Comparison of ENCODE assay signal across 9 cellular contexts in the genomic region with DNA sequence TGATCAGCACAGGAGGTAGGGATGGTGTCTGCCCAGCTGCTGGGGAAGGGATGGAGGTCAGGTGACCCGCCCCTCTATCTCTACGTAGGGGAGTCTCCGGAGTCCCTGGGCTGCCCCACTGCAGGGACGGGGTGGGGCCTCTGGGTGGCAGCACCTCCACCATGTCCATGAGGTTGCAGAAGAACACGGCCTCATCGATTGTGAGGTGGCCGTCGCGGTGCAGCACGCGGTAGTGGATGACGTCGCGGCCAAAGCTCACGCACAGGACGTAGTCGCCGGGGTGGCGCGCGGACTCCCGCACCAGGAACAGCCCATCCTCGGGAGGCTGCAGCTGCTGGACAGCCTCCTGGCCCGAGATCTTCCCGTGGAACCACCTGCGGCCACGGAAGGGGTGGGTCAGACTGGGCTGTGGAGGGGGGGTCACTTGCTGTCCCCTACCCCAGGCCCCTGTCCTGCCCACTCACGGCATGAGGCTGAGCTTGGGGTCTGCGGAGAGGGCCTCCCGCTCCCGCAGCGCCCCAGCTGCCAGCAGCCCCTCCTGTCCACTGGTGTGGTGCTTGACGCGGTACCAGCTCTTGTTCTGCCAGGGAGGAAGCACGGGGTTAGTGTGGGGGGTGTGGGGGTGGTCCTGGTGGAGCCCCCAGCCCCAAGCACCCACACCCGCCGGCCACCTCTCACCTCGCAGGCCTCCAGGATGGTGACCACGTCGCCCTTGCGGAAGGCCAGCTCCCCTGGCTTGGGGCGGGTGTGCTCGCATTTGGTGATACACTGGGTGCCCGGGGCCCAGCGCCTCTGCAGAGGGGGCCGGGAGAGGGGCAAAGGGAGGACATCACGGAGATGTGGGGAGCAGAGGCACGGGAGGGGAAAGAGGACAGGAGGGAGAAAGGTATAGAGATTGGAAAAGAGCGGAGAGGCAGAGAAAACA. TPM values are rescaled to one million over a fixed set of nuclear protein-coding genes. Genes with fewer than 3 reads are reported as not detected.
DNase-seq lines count a peak whose midpoint lies in the region; ATAC-seq and TF ChIP-seq lines count a peak whose summit lies in the region.
"Had no signal": no experiment of that assay in that cellular context is flagged by ENCODE, and none has a peak within 500 bp of the region (broad histone marks: within the 10 kb centered on the region; RNA-seq: fewer than 3 reads in every experiment).

No MANE protein-coding gene starts in this region.

- H3K9me3 ChIP-seq in RWPE2 (ENCODE audit: severe bottlenecking) (peaks cover 7% of the 10 kb centered on the region), osteoblast (ENCODE audit: low read depth, low read length) (peaks cover 13% of the 10 kb centered on the region), ovary (peaks cover 0 to 14% of the 10 kb centered on the region in 2 donors)

- ATAC-seq in RWPE2 (ENCODE audit: low read depth) = no peak
- peak; percentile 34 for ATAC-seq in activated naive CD8-positive, alpha-beta T cell treated with anti-CD3 and anti-CD28 coated beads, Interleukin-2, amount 50 U/mL, for 24 hours
- ATAC-seq in HG03196 (IDR thresholded peaks at IDR 0.05; ENCODE audit: unreplicated experiment) = no peak
- ATAC-seq in HG03045 (IDR thresholded peaks at IDR 0.05; ENCODE audit: unreplicated experiment) = no peak

- no peak overlapping the region for H3K27ac Mint-ChIP-seq in activated naive CD8-positive, alpha-beta T cell treated with anti-CD3 and anti-CD28 coated beads, Interleukin-2, amount 50 U/mL, for 24 hours

- peak overlapping the region; percentile 79 for H3K4me3 Mint-ChIP-seq in activated naive CD8-positive, alpha-beta T cell treated with anti-CD3 and anti-CD28 coated beads, Interleukin-2, amount 50 U/mL, for 24 hours

- TF ChIP-seq CTCF in RWPE2 (IDR thresholded peaks at IDR 0.05; ENCODE audit: poor library complexity, severe bottlenecking) (no peak), osteoblast (IDR thresholded peaks at IDR 0.05; ENCODE audit: extremely low read depth, low read depth, low read length) (peak; percentile 15), ovary (IDR thresholded peaks at IDR 0.05) (no peak)

- TF ChIP-seq EP300 in ovary (IDR thresholded peaks at IDR 0.05) = no peak

- no peak overlapping the region for H2AFZ ChIP-seq in osteoblast (ENCODE audit: low read length)

- H3K4me3 ChIP-seq in RWPE2 (ENCODE audit: severe bottlenecking) (no peak overlapping the region), osteoblast (ENCODE audit: insufficient read depth, low read length) (no peak overlapping the region), ovary (no peak overlapping the region)

- H3K4me2 ChIP-seq in osteoblast (ENCODE audit: insufficient read depth, low read length) = no peak overlapping the region

- no peaks in the 10 kb centered on the region for H3K36me3 ChIP-seq in RWPE2 (ENCODE audit: low read depth)
- no peaks in the 10 kb centered on the region for H3K36me3 ChIP-seq in osteoblast (ENCODE audit: insufficient read depth, low read length)
- H3K36me3 ChIP-seq in ovary = no peaks in the 10 kb centered on the region

- H3K4me1 ChIP-seq in RWPE2 (ENCODE audit: insufficient read depth, poor library complexity, severe bottlenecking) (no peaks in the 10 kb centered on the region), osteoblast (ENCODE audit: insufficient read depth, low read length) (no peaks in the 10 kb centered on the region), ovary (ENCODE audit: insufficient read depth) (no peaks in the 10 kb centered on the region)

- peaks cover 12% of the 10 kb centered on the region for H3K4me1 Mint-ChIP-seq in activated naive CD8-positive, alpha-beta T cell treated with anti-CD3 and anti-CD28 coated beads, Interleukin-2, amount 50 U/mL, for 24 hours

- H3K36me3 Mint-ChIP-seq in activated naive CD8-positive, alpha-beta T cell treated with anti-CD3 and anti-CD28 coated beads, Interleukin-2, amount 50 U/mL, for 24 hours (ENCODE audit: low read depth) = peaks cover 24% of the 10 kb centered on the region

- DNase-seq in DMS53 treated with DMSO at 0.1 percent for 48 hours (lab: John Stamatoyannopoulos, UW; ENCODE audit: unreplicated experiment) (peak; percentile 3), RWPE2 (ENCODE audit: low spot score) (peak; percentile 49), osteoblast (ENCODE audit: insufficient read length, low spot score, missing footprints) (peak; percentile 72), ovary (no peak), 8988T (no peak)
- peak; percentile 58 for DNase-seq in activated naive CD8-positive, alpha-beta T cell treated with anti-CD3 and anti-CD28 coated beads, Interleukin-2, amount 50 U/mL, for 24 hours
- DNase-seq: amygdala had no signal

- WGBS in ovary, 3 donors = 62 to 66% (median 64%) methylated on average over 32 to 49 of the region's 49 CpGs

- H3K79me2 ChIP-seq in osteoblast (ENCODE audit: insufficient read depth, low read length) = no peaks in the 10 kb centered on the region

- intact Hi-C loops in ovary (cut with DNase I) = no loop called here

- no peaks in the 10 kb centered on the region for H3K27me3 Mint-ChIP-seq in activated naive CD8-positive, alpha-beta T cell treated with anti-CD3 and anti-CD28 coated beads, Interleukin-2, amount 50 U/mL, for 24 hours

- H3K9me3 Mint-ChIP-seq in activated naive CD8-positive, alpha-beta T cell treated with anti-CD3 and anti-CD28 coated beads, Interleukin-2, amount 50 U/mL, for 24 hours = peaks cover 12% of the 10 kb centered on the region

- TF ChIP-seq POLR2A in ovary (IDR thresholded peaks at IDR 0.05) = no peak

- H3K27me3 ChIP-seq in RWPE2 (ENCODE audit: insufficient read depth, poor library complexity, severe bottlenecking) = peaks cover 10% of the 10 kb centered on the region
- H3K27me3 ChIP-seq in osteoblast (ENCODE audit: insufficient read depth, low read length) = peaks cover 9% of the 10 kb centered on the region
- no peaks in the 10 kb centered on the region for H3K27me3 ChIP-seq in ovary

- no peak overlapping the region for H3K27ac ChIP-seq in RWPE2 (ENCODE audit: poor library complexity, severe bottlenecking)
- H3K27ac ChIP-seq in osteoblast (ENCODE audit: low read depth, low read length) = no peak overlapping the region
- H3K27ac ChIP-seq in ovary = no peak overlapping the region

- no peaks in the 10 kb centered on the region for H4K20me1 ChIP-seq in osteoblast (ENCODE audit: insufficient read depth, low read length)

RNA-seq across cellular contexts. Expression of gene MATK, which starts 2.3 kb away (rescaled TPM):
- not detected in 2 replicates for total RNA-seq in osteoblast
- 1 to 10 TPM in 3 of 7 donors, under 1 TPM in 4; 0.40 to 1.4 (median 0.98) TPM for total RNA-seq in ovary
- polyA plus RNA-seq in ovary = under 1 TPM; 0.25 to 0.44 TPM

RNA-seq across cellular contexts. Expression of gene RAX2, which starts 11.9 kb away (rescaled TPM):
- total RNA-seq in osteoblast (not detected in 2 replicates), ovary (under 1 TPM in 1 of 7 donors, not detected in 6; 0.13 TPM)
- under 1 TPM in 1 of 2 donors, not detected in 1; 0.13 TPM for polyA plus RNA-seq in ovary

RNA-seq across cellular contexts. Expression of gene MRPL54, which starts 21.4 kb away (rescaled TPM):
- total RNA-seq in osteoblast (41.6 and 44.8 TPM in 2 replicates), ovary (100 to 1,000 TPM in 2 of 7 donors, 10 to 100 TPM in 5; 42.4 to 113 (median 64.4) TPM)
- polyA plus RNA-seq in ovary = 10 to 100 TPM; 14.5 to 80.8 TPM

RNA-seq across cellular contexts. Expression of gene APBA3, which starts 22.4 kb away (rescaled TPM):
- total RNA-seq in osteoblast (22.4 and 24.2 TPM in 2 replicates), ovary (10 to 100 TPM; 18.1 to 25.4 (median 21.5) TPM)
- 10 to 100 TPM in 1 of 2 donors, under 1 TPM in 1; 0.88 to 19.9 TPM for polyA plus RNA-seq in ovary

Comparison
In these comparisons a context has a peak if more than half of its experiments do, and no peak if none do; other contexts are left out.
1. DNase-seq: peak in DMS53 treated with DMSO at 0.1 percent for 48 hours (single experiment), RWPE2 (single experiment), activated naive CD8-positive, alpha-beta T cell treated with anti-CD3 and anti-CD28 coated beads, Interleukin-2, amount 50 U/mL, for 24 hours (single experiment) and osteoblast (single experiment); none in ovary (0 of 5) and 8988T (single experiment).